Comparison of ENCODE assay signal across 6 cellular contexts in the genomic region with DNA sequence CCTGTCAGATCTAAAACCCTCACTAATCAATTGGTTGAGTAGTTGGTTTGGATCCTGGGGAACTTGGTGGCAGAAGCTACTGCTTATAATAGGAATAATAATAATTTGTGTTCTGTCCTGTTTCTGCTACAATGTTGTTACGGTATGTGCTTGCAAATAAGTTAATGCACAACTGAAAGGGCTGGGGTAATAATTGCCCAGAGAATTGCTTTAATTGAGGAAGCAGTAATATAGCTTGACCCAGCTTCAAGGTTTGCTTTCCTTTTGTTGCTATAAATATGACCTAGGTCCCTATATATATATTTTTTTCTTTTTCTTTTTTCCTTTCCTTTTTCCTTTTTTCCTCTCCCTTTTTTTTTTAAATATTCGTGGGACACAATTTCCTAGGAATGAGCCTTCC.
"Had no signal": no experiment of that assay in that cellular context is flagged by ENCODE, and none has a peak within 500 bp of the region (broad histone marks: within the 10 kb centered on the region; RNA-seq: fewer than 3 reads in every experiment).

No MANE protein-coding gene starts in this region.

- H3K4me3 ChIP-seq: GM23338 had no signal

- FAIRE-seq: H54, HepG2 had no signal

- H3K27ac ChIP-seq: HL-60 had no signal

- DNase-seq: H9, HCEC 1CT had no signal

- ATAC-seq: GM23338, HepG2 had no signal
